In the genomic region with DNA sequence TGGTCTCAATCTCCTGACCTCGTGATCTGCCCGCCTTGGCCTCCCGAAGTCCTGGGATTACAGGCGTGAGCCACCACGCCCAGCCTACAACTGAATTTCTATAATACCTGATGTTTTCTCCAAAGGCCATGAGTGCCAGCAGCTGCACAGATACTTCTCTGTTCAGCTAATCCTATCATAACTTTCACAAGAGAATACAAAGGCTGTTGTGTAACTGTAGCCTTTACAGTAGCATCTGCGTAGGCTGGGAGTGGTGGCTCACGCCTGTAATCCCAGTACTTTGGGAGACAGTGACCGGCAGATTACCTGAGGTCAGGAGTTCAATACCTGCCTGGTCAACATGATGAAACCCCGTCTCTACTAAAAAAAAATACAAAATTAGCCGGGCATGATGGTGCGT, we compare ENCODE assay signal across 1 cellular context. TPM values are rescaled to one million over a fixed set of nuclear protein-coding genes. Genes with fewer than 3 reads are reported as not detected.
"Had no signal": no experiment of that assay in that cellular context is flagged by ENCODE, and none has a peak within 500 bp of the region (broad histone marks: within the 10 kb centered on the region; RNA-seq: fewer than 3 reads in every experiment).

No MANE protein-coding gene starts in this region.

RNA-seq across cellular contexts. Expression of gene NIM1K, which starts 8.9 kb away (rescaled TPM):
- polyA plus RNA-seq: naive thymus-derived CD8-positive, alpha-beta T cell had no signal
